In the genomic region with DNA sequence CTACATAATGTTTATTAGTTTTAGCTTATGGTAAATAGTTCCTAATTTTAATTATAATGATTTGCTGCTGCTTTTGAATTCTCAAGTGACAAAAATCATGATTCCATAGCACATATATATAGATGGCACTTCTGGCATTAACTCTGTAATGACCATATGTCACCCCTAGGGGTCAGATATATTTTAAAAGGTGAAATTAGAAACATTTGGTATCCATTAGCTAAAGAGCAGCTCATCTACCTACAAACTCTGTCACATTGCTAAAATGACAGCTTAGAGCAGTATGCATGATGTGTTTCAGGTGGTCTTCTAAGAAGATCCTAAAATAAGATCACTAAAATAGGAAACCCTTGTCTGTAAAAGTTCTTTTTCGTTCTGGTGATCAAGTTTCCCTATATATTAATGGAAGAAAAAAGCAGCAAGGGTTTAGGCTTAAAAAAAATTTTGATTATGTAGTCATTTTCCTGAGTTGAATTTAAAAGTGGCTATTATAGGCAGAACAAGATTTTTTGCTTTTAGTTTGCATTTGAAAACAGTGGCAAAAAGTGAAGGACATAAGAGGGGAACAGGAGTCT, we compare ENCODE assay signal across 9 cellular contexts.
DNase-seq lines count a peak whose midpoint lies in the region; ATAC-seq, FAIRE-seq and TF ChIP-seq lines count a peak whose summit lies in the region.
"Had no signal": no experiment of that assay in that cellular context is flagged by ENCODE, and none has a peak within 500 bp of the region (broad histone marks: within the 10 kb centered on the region; RNA-seq: fewer than 3 reads in every experiment).

No MANE protein-coding gene starts in this region.

- no peaks in the 10 kb centered on the region for H3K27me3 ChIP-seq in GM23338 (ENCODE audit: insufficient read depth)
- H3K27me3 ChIP-seq in keratinocyte (ENCODE audit: control insufficient read depth, extremely low read depth, insufficient read depth, low read length): no peaks in the 10 kb centered on the region

- no peak overlapping the region for H3K9ac ChIP-seq in keratinocyte (ENCODE audit: control insufficient read depth, extremely low read depth, insufficient read depth, low read length)

- H3K27ac Mint-ChIP-seq in GM23338: no peak overlapping the region
- no peak overlapping the region for H3K27ac Mint-ChIP-seq in activated naive CD4-positive, alpha-beta T cell treated with anti-CD3 and anti-CD28 coated beads, Interleukin-2, amount 10 ng/mL, durations not matched to agents 7 days and 5 days

- H3K4me1 ChIP-seq in GM23338 (ENCODE audit: insufficient read depth): no peaks in the 10 kb centered on the region
- no peaks in the 10 kb centered on the region for H3K4me1 ChIP-seq in keratinocyte (ENCODE audit: control insufficient read depth, extremely low read depth, insufficient read depth, low read length)

- no peaks in the 10 kb centered on the region for H3K9me1 ChIP-seq in keratinocyte (ENCODE audit: control insufficient read depth, extremely low read depth, insufficient read depth, low read length)

- CTCF ChIA-PET in activated naive CD4-positive, alpha-beta T cell treated with anti-CD3 and anti-CD28 coated beads, Interleukin-2, amount 10 ng/mL, durations not matched to agents 7 days and 5 days (lab: Charles Lee): interaction anchor here (0.8 to 1.5 kb wide), 11 partner anchors 13 to 839 kb away, joined by 3 to 4 read pairs (median 3); no protein-coding TSS in a partner anchor

- H3K27ac ChIP-seq in GM23338 (ENCODE audit: low read depth) (no peak overlapping the region), keratinocyte (ENCODE audit: control insufficient read depth, insufficient read depth, low read length) (no peak overlapping the region)
- H3K27ac ChIP-seq: SK-N-MC had no signal

- dilution Hi-C loops in keratinocyte (cut with MboI; ENCODE audit: extremely low pct_ligation_motif_present, low sequenced_read_pairs): no loop called here

- H3K4me1 Mint-ChIP-seq in GM23338: no peaks in the 10 kb centered on the region
- H3K4me1 Mint-ChIP-seq in activated naive CD4-positive, alpha-beta T cell treated with anti-CD3 and anti-CD28 coated beads, Interleukin-2, amount 10 ng/mL, durations not matched to agents 7 days and 5 days: no peaks in the 10 kb centered on the region

- peak; percentile 45; the same call in 1 of the 3 replicates for ATAC-seq in GM23338

- H3K36me3 ChIP-seq in GM23338 (ENCODE audit: insufficient read depth) (no peaks in the 10 kb centered on the region), keratinocyte (ENCODE audit: control insufficient read depth in 2 of 2, extremely low read depth in 1 of 2, insufficient read depth in 2 of 2, low read length in 2 of 2) (no peaks in the 10 kb centered on the region)

- H3K9me3 ChIP-seq in keratinocyte (ENCODE audit: control insufficient read depth, low read depth, low read length): no peaks in the 10 kb centered on the region

- no peaks in the 10 kb centered on the region for H3K9me2 ChIP-seq in GM23338 (ENCODE audit: insufficient read depth)

- H4K20me1 ChIP-seq in GM23338 (replicated peaks; ENCODE audit: insufficient read depth) (no peaks in the 10 kb centered on the region), keratinocyte (ENCODE audit: control insufficient read depth, extremely low read depth, insufficient read depth, low read length) (no peaks in the 10 kb centered on the region)

- H3F3A ChIP-seq in GM23338 (replicated peaks; ENCODE audit: low read depth): no peaks in the 10 kb centered on the region

- no peaks in the 10 kb centered on the region for H3K27me3 Mint-ChIP-seq in GM23338 (ENCODE audit: insufficient read depth, low read depth, poor library complexity)
- H3K27me3 Mint-ChIP-seq in activated naive CD4-positive, alpha-beta T cell treated with anti-CD3 and anti-CD28 coated beads, Interleukin-2, amount 10 ng/mL, durations not matched to agents 7 days and 5 days: no peaks in the 10 kb centered on the region

- H2AFZ ChIP-seq in GM23338 (no peak overlapping the region), keratinocyte (ENCODE audit: control insufficient read depth, low read length) (no peak overlapping the region)

- TF ChIP-seq CTCF in GM12875 (IDR thresholded peaks at IDR 0.05; ENCODE audit: borderline replicate concordance, insufficient read depth, low read depth, low read length) (peak; percentile 29; the same call in 1 of the 2 replicates), GM23338 (conservative IDR thresholded peaks at IDR 0.05; ENCODE audit: low read depth in 2 of 2) (peak; percentile 44 to 79), keratinocyte (optimal IDR thresholded peaks at IDR 0.05 in 1 of 3, IDR thresholded peaks at IDR 0.05 in 1 of 3, conservative IDR thresholded peaks at IDR 0.05 in 1 of 3; ENCODE audit: extremely low read depth in 1 of 3, insufficient read depth in 2 of 3, low read length in 3 of 3) (peak in 2 of 3 experiments; percentile 21 to 43)

- H3K4me2 ChIP-seq in GM23338 (no peak overlapping the region), keratinocyte (ENCODE audit: control insufficient read depth, extremely low read depth, insufficient read depth, low read depth, low read length) (no peak overlapping the region)

- FAIRE-seq in keratinocyte (lab: Jason Lieb, UNC): no peak

- no peaks in the 10 kb centered on the region for H3K9me3 Mint-ChIP-seq in GM23338
- no peaks in the 10 kb centered on the region for H3K9me3 Mint-ChIP-seq in activated naive CD4-positive, alpha-beta T cell treated with anti-CD3 and anti-CD28 coated beads, Interleukin-2, amount 10 ng/mL, durations not matched to agents 7 days and 5 days

- H3K4me3 ChIP-seq in GM12875 (ENCODE audit: low read depth, low read length) (no peak overlapping the region), GM23338 (no peak overlapping the region), keratinocyte (ENCODE audit: control insufficient read depth in 2 of 3, extremely low read depth in 1 of 3, insufficient read depth in 2 of 3, low read depth in 1 of 3, low read length in 3 of 3) (no peak overlapping the region)
- H3K4me3 ChIP-seq: SK-N-MC had no signal

- peak; percentile 55 for DNase-seq in GM23338 (ENCODE audit: low spot score)
- DNase-seq in NCI-H460 (ENCODE audit: extremely low read depth, low read depth): peak; percentile 20
- no peak for DNase-seq in keratinocyte (ENCODE audit: low read depth, low spot score)
- DNase-seq in activated CD4-positive, alpha-beta T cell treated with anti-CD3 and anti-CD28 coated beads, Interleukin-2, amount 50 U/mL, for 1 hour: no peak
- no peak for DNase-seq in HK-2 (ENCODE audit: unreplicated experiment)
- DNase-seq in activated naive CD4-positive, alpha-beta T cell treated with anti-CD3 and anti-CD28 coated beads, Interleukin-2, amount 10 ng/mL, durations not matched to agents 7 days and 5 days: no peak
- DNase-seq in NCI-H526 treated with DMSO at 0.1 percent for 48 hours (lab: John Stamatoyannopoulos, UW): no peak

- H3K4me3 Mint-ChIP-seq in GM23338: no peak overlapping the region
- no peak overlapping the region for H3K4me3 Mint-ChIP-seq in activated naive CD4-positive, alpha-beta T cell treated with anti-CD3 and anti-CD28 coated beads, Interleukin-2, amount 10 ng/mL, durations not matched to agents 7 days and 5 days

- H3K79me2 ChIP-seq in GM23338 (replicated peaks; ENCODE audit: insufficient read depth): no peaks in the 10 kb centered on the region
- H3K79me2 ChIP-seq in keratinocyte (ENCODE audit: control insufficient read depth, insufficient read depth, low read length): no peaks in the 10 kb centered on the region

- no peaks in the 10 kb centered on the region for H3K36me3 Mint-ChIP-seq in GM23338 (ENCODE audit: low read depth)
- H3K36me3 Mint-ChIP-seq in activated naive CD4-positive, alpha-beta T cell treated with anti-CD3 and anti-CD28 coated beads, Interleukin-2, amount 10 ng/mL, durations not matched to agents 7 days and 5 days: no peaks in the 10 kb centered on the region

TF ChIP-seq in GM23338, 12 proteins besides CTCF, POLR2A, EP300 and RAD21:
- no peak for TF ChIP-seq ZNF114 (CRISPR knock-in tag; IDR thresholded peaks at IDR 0.05)
- TF ChIP-seq STAT1 (IDR thresholded peaks at IDR 0.05; ENCODE audit: unreplicated experiment): no peak
- TF ChIP-seq JUNB (IDR thresholded peaks at IDR 0.05; ENCODE audit: unreplicated experiment): no peak

Comparison
In these comparisons a context has a peak if more than half of its experiments do, and no peak if none do; other contexts are left out.
1. DNase-seq: peak in GM23338 (single experiment) and NCI-H460 (single experiment); none in keratinocyte (single experiment), activated CD4-positive, alpha-beta T cell treated with anti-CD3 and anti-CD28 coated beads, Interleukin-2, amount 50 U/mL, for 1 hour (single experiment), HK-2 (single experiment), activated naive CD4-positive, alpha-beta T cell treated with anti-CD3 and anti-CD28 coated beads, Interleukin-2, amount 10 ng/mL, durations not matched to agents 7 days and 5 days (single experiment) and NCI-H526 treated with DMSO at 0.1 percent for 48 hours (single experiment).
2. Peak in every context shown above with its lines, with median percentiles within 50 percentile points of each other: CTCF ChIP-seq.